Comparison of ENCODE assay signal across 36 cellular contexts in the genomic region with DNA sequence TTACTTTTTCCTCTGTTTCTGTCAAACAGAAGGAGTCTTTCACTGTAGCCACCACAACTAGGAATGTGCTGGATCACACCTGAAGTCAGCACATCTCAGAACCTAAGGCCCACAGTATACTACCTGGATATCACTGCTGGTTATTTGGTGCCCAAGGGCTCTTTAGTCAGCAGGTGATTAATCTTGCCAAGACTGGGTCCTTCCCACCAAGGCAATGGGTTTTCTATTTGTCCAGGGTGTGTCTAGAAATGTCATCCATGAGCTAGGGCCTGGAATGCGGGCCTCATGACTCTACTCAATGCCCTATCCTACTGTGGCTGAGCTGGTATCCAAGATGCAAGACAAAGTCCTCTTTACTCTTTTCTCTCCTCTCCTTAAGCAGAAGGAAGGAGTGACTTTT. TPM values are rescaled to one million over a fixed set of nuclear protein-coding genes. Genes with fewer than 3 reads are reported as not detected.
"Had no signal": no experiment of that assay in that cellular context is flagged by ENCODE, and none has a peak within 500 bp of the region (broad histone marks: within the 10 kb centered on the region; RNA-seq: fewer than 3 reads in every experiment).

No MANE protein-coding gene starts in this region.

- H3K27ac ChIP-seq: adrenal gland, body of pancreas, brain microvascular endothelial cell, VCaP had no signal

- H3K9me3 ChIP-seq: adrenal gland, body of pancreas had no signal

- H3K4me1 Mint-ChIP-seq: activated B cell treated with CpG ODN at 0.5 μM for 24 hours; activated CD4-positive, alpha-beta T cell treated with anti-CD3 and anti-CD28 coated beads, Interleukin-2, amount 10 ng/mL, durations not matched to agents 24 days and 14 days; activated naive CD8-positive, alpha-beta T cell treated with anti-CD3 and anti-CD28 coated beads for 36 hours; activated T-helper 17 cell treated with anti-CD3 and anti-CD28 coated beads, Interleukin-2, amount 50 U/mL, for 72 hours had no signal

- H3K36me3 Mint-ChIP-seq: activated CD4-positive, alpha-beta memory T cell treated with anti-CD3 and anti-CD28 coated beads for 36 hours; activated naive CD8-positive, alpha-beta T cell treated with anti-CD3 and anti-CD28 coated beads for 36 hours had no signal

- H3K36me3 ChIP-seq: adrenal gland, brain microvascular endothelial cell had no signal

- H3K27me3 ChIP-seq: adrenal gland, body of pancreas, brain microvascular endothelial cell had no signal

- H3K9me3 Mint-ChIP-seq: activated CD4-positive, alpha-beta T cell treated with anti-CD3 and anti-CD28 coated beads, Interleukin-2, amount 10 ng/mL, durations not matched to agents 24 days and 14 days had no signal

- H3K4me1 ChIP-seq: adrenal gland, body of pancreas had no signal

- H3K27ac Mint-ChIP-seq: activated B cell treated with CpG ODN at 0.5 μM for 24 hours; activated CD4-positive, alpha-beta memory T cell treated with anti-CD3 and anti-CD28 coated beads for 36 hours; activated CD4-positive, alpha-beta T cell treated with anti-CD3 and anti-CD28 coated beads, Interleukin-2, amount 10 ng/mL, durations not matched to agents 24 days and 14 days; activated CD8-positive, alpha-beta T cell treated with anti-CD3 and anti-CD28 coated beads for 36 hours; activated naive CD4-positive, alpha-beta T cell treated with anti-CD3 and anti-CD28 coated beads for 36 hours; activated naive CD4-positive, alpha-beta T cell treated with anti-CD3 and anti-CD28 coated beads, Interleukin-2, amount 50 U/mL, for 72 hours; activated naive CD8-positive, alpha-beta T cell treated with anti-CD3 and anti-CD28 coated beads for 36 hours; activated T-cell treated with anti-CD3 and anti-CD28 coated beads, Interleukin-2, amount 50 U/mL, for 72 hours; activated T-helper 1 cell treated with anti-CD3 and anti-CD28 coated beads, Interleukin-12 subunit alpha, Interleukin-12 subunit beta, Interleukin-2, Interleukin-4 antibody, amounts not matched to agents 30 ng/mL and 10 ng/mL and 1 ng/mL, durations not matched to agents 14 hours and 24 hours and 36 hours; activated T-helper 17 cell treated with anti-CD3 and anti-CD28 coated beads, Interleukin-2, amount 50 U/mL, for 72 hours; T-helper 1 cell treated with Interleukin-12 subunit alpha and Interleukin-12 subunit beta and Interleukin-4 antibody, amounts not matched to agents 30 μg/mL and 1 μg/mL, for 36 hours; T-helper 2 cell treated with Interferon-gamma antibody and Interleukin-4, amounts not matched to agents 5 μg/mL and 100 μg/mL, for 36 hours had no signal

- H3K4me3 Mint-ChIP-seq: activated B cell treated with CpG ODN at 0.5 μM for 24 hours; activated CD4-positive, alpha-beta memory T cell treated with anti-CD3 and anti-CD28 coated beads for 36 hours; activated CD4-positive, alpha-beta T cell treated with anti-CD3 and anti-CD28 coated beads, Interleukin-2, amount 10 ng/mL, durations not matched to agents 24 days and 14 days; activated CD8-positive, alpha-beta T cell treated with anti-CD3 and anti-CD28 coated beads for 36 hours; activated naive CD4-positive, alpha-beta T cell treated with anti-CD3 and anti-CD28 coated beads for 36 hours; activated naive CD8-positive, alpha-beta T cell treated with anti-CD3 and anti-CD28 coated beads for 36 hours; activated T-cell treated with anti-CD3 and anti-CD28 coated beads, Interleukin-2, amount 50 U/mL, for 4 hours; activated T-cell treated with anti-CD3 and anti-CD28 coated beads, Interleukin-2, amount 50 U/mL, for 72 hours; activated T-helper 1 cell treated with anti-CD3 and anti-CD28 coated beads, Interleukin-12 subunit alpha, Interleukin-12 subunit beta, Interleukin-2, Interleukin-4 antibody, amounts not matched to agents 30 ng/mL and 10 ng/mL and 1 ng/mL, durations not matched to agents 14 hours and 24 hours and 36 hours; activated T-helper 17 cell treated with anti-CD3 and anti-CD28 coated beads, Interleukin-2, amount 50 U/mL, for 72 hours; T-helper 1 cell treated with Interleukin-12 subunit alpha and Interleukin-12 subunit beta and Interleukin-4 antibody, amounts not matched to agents 30 μg/mL and 1 μg/mL, for 36 hours; T-helper 2 cell treated with Interferon-gamma antibody and Interleukin-4, amounts not matched to agents 5 μg/mL and 100 μg/mL, for 36 hours had no signal

- H3K4me3 ChIP-seq: adrenal gland, body of pancreas had no signal

- ATAC-seq: activated CD8-positive, alpha-beta T cell treated with anti-CD3 and anti-CD28 coated beads for 36 hours; activated naive CD4-positive, alpha-beta T cell treated with anti-CD3 and anti-CD28 coated beads, Interleukin-2, amount 50 U/mL, for 72 hours; activated T-cell treated with anti-CD3 and anti-CD28 coated beads, Interleukin-2, amount 50 U/mL, for 4 hours; activated T-cell treated with anti-CD3 and anti-CD28 coated beads, Interleukin-2, amount 50 U/mL, for 72 hours; activated T-helper 17 cell treated with anti-CD3 and anti-CD28 coated beads, Interleukin-2, amount 50 U/mL, for 72 hours; body of pancreas had no signal

- DNase-seq: activated B cell treated with CpG ODN at 0.5 μM for 24 hours; activated CD4-positive, alpha-beta memory T cell treated with anti-CD3 and anti-CD28 coated beads for 36 hours; activated CD4-positive, alpha-beta T cell treated with anti-CD3 and anti-CD28 coated beads for 4 hours; activated CD4-positive, alpha-beta T cell treated with anti-CD3 and anti-CD28 coated beads, Interleukin-2, amount 10 ng/mL, durations not matched to agents 24 days and 14 days; activated CD4-positive, alpha-beta T cell treated with anti-CD3 and anti-CD28 coated beads, Interleukin-2, amount 50 U/mL, for 1 hour; activated CD4-positive, alpha-beta T cell treated with anti-CD3 and anti-CD28 coated beads, Interleukin-2, amount 50 U/mL, for 4 hours; activated CD4-positive, CD25-positive, alpha-beta regulatory T cell treated with anti-CD3 and anti-CD28 coated beads, Interleukin-2, amount 50 U/mL, for 72 hours; activated CD8-positive, alpha-beta memory T cell treated with anti-CD3 and anti-CD28 coated beads, Interleukin-2, amount 50 U/mL, for 4 hours; activated CD8-positive, alpha-beta T cell treated with anti-CD3 and anti-CD28 coated beads for 36 hours; activated effector memory CD4-positive, alpha-beta T cell treated with anti-CD3 and anti-CD28 coated beads, Interleukin-2, amount 50 U/mL, for 16 hours; activated gamma-delta T cell treated with Interleukin-2 at 50 U/mL for 16 hours; activated naive CD4-positive, alpha-beta T cell; activated naive CD4-positive, alpha-beta T cell treated with anti-CD3 and anti-CD28 coated beads for 36 hours; activated naive CD4-positive, alpha-beta T cell treated with anti-CD3 and anti-CD28 coated beads, Interleukin-2, amount 50 U/mL, for 16 hours; activated naive CD8-positive, alpha-beta T cell treated with anti-CD3 and anti-CD28 coated beads for 36 hours; activated T-cell treated with anti-CD3 and anti-CD28 coated beads for 4 hours; activated T-cell treated with anti-CD3 and anti-CD28 coated beads, Interleukin-2, amount 50 U/mL, for 1 hour; activated T-cell treated with anti-CD3 and anti-CD28 coated beads, Interleukin-2, amount 50 U/mL, for 4 hours; activated T-cell treated with anti-CD3 and anti-CD28 coated beads, Interleukin-2, amount 50 U/mL, for 72 hours; adrenal gland; amniotic stem cell; aorta; body of pancreas; brain microvascular endothelial cell; central memory CD4-positive, alpha-beta T cell; T-helper 1 cell; T-helper 2 cell; T-helper 9 cell had no signal

RNA-seq across cellular contexts. Expression of a gene that starts 9.8 kb away (rescaled TPM):
- total RNA-seq: activated B cell treated with CpG ODN at 0.5 μM for 24 hours; activated CD4-positive, alpha-beta memory T cell treated with anti-CD3 and anti-CD28 coated beads for 36 hours; activated CD4-positive, alpha-beta T cell treated with anti-CD3 and anti-CD28 coated beads, Interleukin-2, amount 10 ng/mL, durations not matched to agents 24 days and 14 days; activated CD8-positive, alpha-beta memory T cell treated with anti-CD3 and anti-CD28 coated beads for 36 hours; activated CD8-positive, alpha-beta T cell treated with anti-CD3 and anti-CD28 coated beads for 36 hours; activated naive CD4-positive, alpha-beta T cell treated with anti-CD3 and anti-CD28 coated beads for 36 hours; activated naive CD4-positive, alpha-beta T cell treated with anti-CD3 and anti-CD28 coated beads, Interleukin-2, amount 50 U/mL, for 72 hours; activated naive CD8-positive, alpha-beta T cell treated with anti-CD3 and anti-CD28 coated beads for 36 hours; activated T-cell treated with anti-CD3 and anti-CD28 coated beads, Interleukin-2, amount 50 U/mL, for 72 hours; activated T-helper 1 cell treated with anti-CD3 and anti-CD28 coated beads, Interleukin-12 subunit alpha, Interleukin-12 subunit beta, Interleukin-2, Interleukin-4 antibody, amounts not matched to agents 30 ng/mL and 10 ng/mL and 1 ng/mL, durations not matched to agents 14 hours and 24 hours and 36 hours; activated T-helper 17 cell treated with anti-CD3 and anti-CD28 coated beads, Interleukin-2, amount 50 U/mL, for 72 hours had no signal
- polyA plus RNA-seq: aorta had no signal

RNA-seq across cellular contexts. Expression of a gene that starts 34.4 kb away (rescaled TPM):
- total RNA-seq: activated B cell treated with CpG ODN at 0.5 μM for 24 hours; activated CD4-positive, alpha-beta memory T cell treated with anti-CD3 and anti-CD28 coated beads for 36 hours; activated CD4-positive, alpha-beta T cell treated with anti-CD3 and anti-CD28 coated beads, Interleukin-2, amount 10 ng/mL, durations not matched to agents 24 days and 14 days; activated CD8-positive, alpha-beta memory T cell treated with anti-CD3 and anti-CD28 coated beads for 36 hours; activated CD8-positive, alpha-beta T cell treated with anti-CD3 and anti-CD28 coated beads for 36 hours; activated naive CD4-positive, alpha-beta T cell treated with anti-CD3 and anti-CD28 coated beads for 36 hours; activated naive CD4-positive, alpha-beta T cell treated with anti-CD3 and anti-CD28 coated beads, Interleukin-2, amount 50 U/mL, for 72 hours; activated naive CD8-positive, alpha-beta T cell treated with anti-CD3 and anti-CD28 coated beads for 36 hours; activated T-cell treated with anti-CD3 and anti-CD28 coated beads, Interleukin-2, amount 50 U/mL, for 4 hours; activated T-cell treated with anti-CD3 and anti-CD28 coated beads, Interleukin-2, amount 50 U/mL, for 72 hours; activated T-helper 1 cell treated with anti-CD3 and anti-CD28 coated beads, Interleukin-12 subunit alpha, Interleukin-12 subunit beta, Interleukin-2, Interleukin-4 antibody, amounts not matched to agents 30 ng/mL and 10 ng/mL and 1 ng/mL, durations not matched to agents 14 hours and 24 hours and 36 hours; activated T-helper 17 cell treated with anti-CD3 and anti-CD28 coated beads, Interleukin-2, amount 50 U/mL, for 72 hours; cardiac septum had no signal
- polyA plus RNA-seq: aorta had no signal

RNA-seq across cellular contexts. Expression of a gene that starts 41.2 kb away (rescaled TPM):
- total RNA-seq: activated B cell treated with CpG ODN at 0.5 μM for 24 hours; activated CD4-positive, alpha-beta memory T cell treated with anti-CD3 and anti-CD28 coated beads for 36 hours; activated CD4-positive, alpha-beta T cell treated with anti-CD3 and anti-CD28 coated beads, Interleukin-2, amount 10 ng/mL, durations not matched to agents 24 days and 14 days; activated CD8-positive, alpha-beta memory T cell treated with anti-CD3 and anti-CD28 coated beads for 36 hours; activated CD8-positive, alpha-beta T cell treated with anti-CD3 and anti-CD28 coated beads for 36 hours; activated naive CD4-positive, alpha-beta T cell treated with anti-CD3 and anti-CD28 coated beads for 36 hours; activated naive CD4-positive, alpha-beta T cell treated with anti-CD3 and anti-CD28 coated beads, Interleukin-2, amount 50 U/mL, for 72 hours; activated naive CD8-positive, alpha-beta T cell treated with anti-CD3 and anti-CD28 coated beads for 36 hours; activated T-cell treated with anti-CD3 and anti-CD28 coated beads, Interleukin-2, amount 50 U/mL, for 4 hours; activated T-cell treated with anti-CD3 and anti-CD28 coated beads, Interleukin-2, amount 50 U/mL, for 72 hours; activated T-helper 1 cell treated with anti-CD3 and anti-CD28 coated beads, Interleukin-12 subunit alpha, Interleukin-12 subunit beta, Interleukin-2, Interleukin-4 antibody, amounts not matched to agents 30 ng/mL and 10 ng/mL and 1 ng/mL, durations not matched to agents 14 hours and 24 hours and 36 hours; activated T-helper 17 cell treated with anti-CD3 and anti-CD28 coated beads, Interleukin-2, amount 50 U/mL, for 72 hours had no signal

RNA-seq across cellular contexts. Expression of a gene that starts 47.6 kb away (rescaled TPM):
- total RNA-seq: activated B cell treated with CpG ODN at 0.5 μM for 24 hours; activated CD4-positive, alpha-beta memory T cell treated with anti-CD3 and anti-CD28 coated beads for 36 hours; activated CD4-positive, alpha-beta T cell treated with anti-CD3 and anti-CD28 coated beads, Interleukin-2, amount 10 ng/mL, durations not matched to agents 24 days and 14 days; activated CD8-positive, alpha-beta memory T cell treated with anti-CD3 and anti-CD28 coated beads for 36 hours; activated CD8-positive, alpha-beta T cell treated with anti-CD3 and anti-CD28 coated beads for 36 hours; activated naive CD4-positive, alpha-beta T cell treated with anti-CD3 and anti-CD28 coated beads for 36 hours; activated naive CD4-positive, alpha-beta T cell treated with anti-CD3 and anti-CD28 coated beads, Interleukin-2, amount 50 U/mL, for 72 hours; activated naive CD8-positive, alpha-beta T cell treated with anti-CD3 and anti-CD28 coated beads for 36 hours; activated T-cell treated with anti-CD3 and anti-CD28 coated beads, Interleukin-2, amount 50 U/mL, for 4 hours; activated T-cell treated with anti-CD3 and anti-CD28 coated beads, Interleukin-2, amount 50 U/mL, for 72 hours; activated T-helper 1 cell treated with anti-CD3 and anti-CD28 coated beads, Interleukin-12 subunit alpha, Interleukin-12 subunit beta, Interleukin-2, Interleukin-4 antibody, amounts not matched to agents 30 ng/mL and 10 ng/mL and 1 ng/mL, durations not matched to agents 14 hours and 24 hours and 36 hours; activated T-helper 17 cell treated with anti-CD3 and anti-CD28 coated beads, Interleukin-2, amount 50 U/mL, for 72 hours; cardiac septum had no signal
- polyA plus RNA-seq: aorta had no signal

RNA-seq across cellular contexts. Expression of a gene that starts 50.0 kb away (rescaled TPM):
- total RNA-seq: activated B cell treated with CpG ODN at 0.5 μM for 24 hours; activated CD4-positive, alpha-beta memory T cell treated with anti-CD3 and anti-CD28 coated beads for 36 hours; activated CD4-positive, alpha-beta T cell treated with anti-CD3 and anti-CD28 coated beads, Interleukin-2, amount 10 ng/mL, durations not matched to agents 24 days and 14 days; activated CD8-positive, alpha-beta memory T cell treated with anti-CD3 and anti-CD28 coated beads for 36 hours; activated CD8-positive, alpha-beta T cell treated with anti-CD3 and anti-CD28 coated beads for 36 hours; activated naive CD4-positive, alpha-beta T cell treated with anti-CD3 and anti-CD28 coated beads for 36 hours; activated naive CD4-positive, alpha-beta T cell treated with anti-CD3 and anti-CD28 coated beads, Interleukin-2, amount 50 U/mL, for 72 hours; activated naive CD8-positive, alpha-beta T cell treated with anti-CD3 and anti-CD28 coated beads for 36 hours; activated T-cell treated with anti-CD3 and anti-CD28 coated beads, Interleukin-2, amount 50 U/mL, for 4 hours; activated T-cell treated with anti-CD3 and anti-CD28 coated beads, Interleukin-2, amount 50 U/mL, for 72 hours; activated T-helper 1 cell treated with anti-CD3 and anti-CD28 coated beads, Interleukin-12 subunit alpha, Interleukin-12 subunit beta, Interleukin-2, Interleukin-4 antibody, amounts not matched to agents 30 ng/mL and 10 ng/mL and 1 ng/mL, durations not matched to agents 14 hours and 24 hours and 36 hours; activated T-helper 17 cell treated with anti-CD3 and anti-CD28 coated beads, Interleukin-2, amount 50 U/mL, for 72 hours had no signal
